ENCODE assay signal across 11 cellular contexts in the genomic region with DNA sequence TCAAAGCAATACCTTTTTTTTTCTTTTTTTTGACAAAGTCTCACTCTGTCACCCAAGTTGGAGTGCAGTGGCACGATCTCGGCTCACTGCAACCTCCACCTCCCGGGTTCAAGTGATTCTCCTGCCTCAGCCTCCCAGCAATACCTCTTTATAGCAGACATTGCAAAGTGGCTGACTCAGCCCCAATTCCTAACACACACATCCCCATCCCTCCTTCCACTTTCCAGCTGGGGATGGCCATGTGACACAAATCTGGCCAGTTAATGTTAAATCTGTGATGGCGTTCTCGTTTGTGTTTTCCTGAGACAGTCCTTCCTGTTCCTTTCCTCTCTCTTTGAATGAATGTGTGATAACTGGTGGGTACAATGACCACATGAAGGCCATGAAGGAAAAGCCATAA.
"Had no signal": no experiment of that assay in that cellular context is flagged by ENCODE, and none has a peak within 500 bp of the region (broad histone marks: within the 10 kb centered on the region; RNA-seq: fewer than 3 reads in every experiment).

No MANE protein-coding gene starts in this region.

- H3K27ac Mint-ChIP-seq: activated B cell treated with CpG ODN at 0.5 μM for 24 hours; activated CD4-positive, alpha-beta T cell treated with anti-CD3 and anti-CD28 coated beads, Interleukin-2, amount 10 ng/mL, durations not matched to agents 24 days and 14 days; activated naive CD4-positive, alpha-beta T cell treated with anti-CD3 and anti-CD28 coated beads for 36 hours; immature natural killer cell; natural killer cell treated with Interleukin-12 subunit alpha and Interleukin-12 subunit beta and Interleukin-15 and Interleukin-18, amount 100 ng/mL, for 72 hours had no signal

- H3K4me3 Mint-ChIP-seq: activated B cell treated with CpG ODN at 0.5 μM for 24 hours; activated CD4-positive, alpha-beta T cell treated with anti-CD3 and anti-CD28 coated beads, Interleukin-2, amount 10 ng/mL, durations not matched to agents 24 days and 14 days; activated naive CD4-positive, alpha-beta T cell treated with anti-CD3 and anti-CD28 coated beads for 36 hours; immature natural killer cell; natural killer cell treated with Interleukin-12 subunit alpha and Interleukin-12 subunit beta and Interleukin-15 and Interleukin-18, amount 100 ng/mL, for 72 hours had no signal

- DNase-seq: activated B cell treated with CpG ODN at 0.5 μM for 24 hours; activated CD4-positive, alpha-beta T cell treated with anti-CD3 and anti-CD28 coated beads, Interleukin-2, amount 10 ng/mL, durations not matched to agents 24 days and 14 days; activated naive CD4-positive, alpha-beta T cell treated with anti-CD3 and anti-CD28 coated beads for 36 hours; central memory CD4-positive, alpha-beta T cell; cortex of kidney; effector CD8-positive, alpha-beta T cell; immature natural killer cell; retina; stimulated activated naive CD4-positive, alpha-beta T cell had no signal

- H3K27me3 Mint-ChIP-seq: activated CD4-positive, alpha-beta T cell treated with anti-CD3 and anti-CD28 coated beads, Interleukin-2, amount 10 ng/mL, durations not matched to agents 24 days and 14 days; natural killer cell treated with Interleukin-12 subunit alpha and Interleukin-12 subunit beta and Interleukin-15 and Interleukin-18, amount 100 ng/mL, for 72 hours had no signal

- H3K4me1 Mint-ChIP-seq: activated B cell treated with CpG ODN at 0.5 μM for 24 hours; activated CD4-positive, alpha-beta T cell treated with anti-CD3 and anti-CD28 coated beads, Interleukin-2, amount 10 ng/mL, durations not matched to agents 24 days and 14 days; immature natural killer cell had no signal

- ATAC-seq: left colon; natural killer cell treated with Interleukin-12 subunit alpha and Interleukin-12 subunit beta and Interleukin-15 and Interleukin-18, amount 100 ng/mL, for 72 hours had no signal
